ENCODE assay signal across 12 cellular contexts in the genomic region with DNA sequence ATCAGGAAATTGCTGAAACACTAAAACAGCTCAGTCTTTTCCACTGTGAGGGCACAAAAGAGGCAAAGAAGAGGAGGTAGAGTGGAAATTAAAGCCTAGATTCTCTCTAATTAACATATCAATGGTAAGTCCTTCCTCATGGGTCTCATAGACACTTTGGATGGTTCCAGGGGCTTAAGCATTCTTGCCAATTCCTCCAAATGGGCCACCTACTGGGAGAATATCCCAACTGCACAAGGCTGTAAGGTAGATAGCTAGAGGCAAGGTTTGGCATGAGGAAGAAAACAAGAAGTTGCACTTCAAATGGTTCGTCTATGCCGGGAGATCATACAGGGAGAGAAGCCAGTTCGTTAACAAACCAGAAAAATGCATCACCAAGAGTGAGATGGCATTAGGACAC.
"Had no signal": no experiment of that assay in that cellular context is flagged by ENCODE, and none has a peak within 500 bp of the region (broad histone marks: within the 10 kb centered on the region; RNA-seq: fewer than 3 reads in every experiment).

No MANE protein-coding gene starts in this region.

- H3K9me3 ChIP-seq: ovary had no signal

- H3K27me3 ChIP-seq: cardiac muscle cell, foreskin keratinocyte, ovary had no signal

- H3K4me1 ChIP-seq: foreskin keratinocyte had no signal

- H3K36me3 ChIP-seq: cardiac muscle cell, ovary had no signal

- H3K27ac ChIP-seq: cardiac muscle cell, foreskin keratinocyte, ovary had no signal

- DNase-seq: activated B cell treated with CpG ODN at 0.5 μM for 24 hours; activated CD4-positive, alpha-beta T cell treated with anti-CD3 and anti-CD28 coated beads, Interleukin-2, amount 10 ng/mL, durations not matched to agents 24 days and 14 days; activated CD8-positive, alpha-beta memory T cell treated with anti-CD3 and anti-CD28 coated beads for 24 hours; activated naive CD4-positive, alpha-beta T cell treated with anti-CD3 and anti-CD28 coated beads for 36 hours; foreskin keratinocyte; left ventricle myocardium superior; ovary; stimulated activated CD4-positive, alpha-beta T cell treated with anti-CD3 and anti-CD28 coated beads, Interleukin-12 subunit alpha, Interleukin-12 subunit beta, amount 100 ng/mL, for 4 hours; stimulated activated naive CD4-positive, alpha-beta T cell treated with Interleukin-2 at 50 U/mL for 16 hours; T1000; trophoblast cell had no signal

- H3K4me3 ChIP-seq: cardiac muscle cell, ovary had no signal
